ENCODE assay signal across 8 cellular contexts in genomic region chrX:135421932-135422809, GRCh38. TPM values are rescaled to one million over a fixed set of nuclear protein-coding genes. Genes with fewer than 3 reads are reported as not detected.
A peak's percentile ranks its signal among the peaks of the same experiment; 100 is the strongest.
DNase-seq lines count a peak whose midpoint lies in the region; ATAC-seq lines count a peak whose summit lies in the region.

Gene SMIM10L2A, plus strand, starts transcription at chrX:135421944. Its CDS starts 188 bp downstream, at chrX:135422132.

- CTCF ChIA-PET in activated CD8-positive, alpha-beta memory T cell treated with anti-CD3 and anti-CD28 coated beads, Interleukin-2, amount 10 ng/mL, durations not matched to agents 7 days and 5 days (lab: Charles Lee): interaction anchor here (1.5 kb wide), 1 partner anchor 20 kb away, joined by 3 read pairs; no protein-coding TSS in a partner anchor
- CTCF ChIA-PET in activated CD4-positive, alpha-beta T cell treated with anti-CD3 and anti-CD28 coated beads, Interleukin-2, amount 10 ng/mL, durations not matched to agents 7 days and 5 days (lab: Charles Lee): no interaction called here

- peaks cover 4% of the 10 kb centered on the region for H3K4me1 Mint-ChIP-seq in activated CD8-positive, alpha-beta memory T cell treated with anti-CD3 and anti-CD28 coated beads, Interleukin-2, amount 10 ng/mL, durations not matched to agents 7 days and 5 days
- peaks cover 7% of the 10 kb centered on the region for H3K4me1 Mint-ChIP-seq in activated CD4-positive, alpha-beta T cell treated with anti-CD3 and anti-CD28 coated beads, Interleukin-2, amount 10 ng/mL, durations not matched to agents 7 days and 5 days

- peak within 1 kb of the TSS; percentile 56 for H3K4me3 ChIP-seq in iPS-15b (ENCODE audit: low read depth, low read length)
- H3K4me3 ChIP-seq in stomach smooth muscle (ENCODE audit: low read length in 2 of 2): peak within 1 kb of the TSS; percentile 29 to 64

- no peak for DNase-seq in activated CD8-positive, alpha-beta memory T cell treated with anti-CD3 and anti-CD28 coated beads, Interleukin-2, amount 10 ng/mL, durations not matched to agents 7 days and 5 days
- DNase-seq in activated CD8-positive, alpha-beta memory T cell treated with anti-CD3 and anti-CD28 coated beads, Interleukin-2, amount 50 U/mL, for 48 hours: no peak
- DNase-seq in activated CD4-positive, alpha-beta T cell treated with anti-CD3 and anti-CD28 coated beads, Interleukin-2, amount 10 ng/mL, durations not matched to agents 7 days and 5 days: no peak
- DNase-seq in pons (ENCODE audit: low spot score): no peak
- DNase-seq in NCI-H2196 treated with DMSO at 0.1 percent for 48 hours (lab: John Stamatoyannopoulos, UW; ENCODE audit: unreplicated experiment): no peak

- H3K27me3 Mint-ChIP-seq in activated CD8-positive, alpha-beta memory T cell treated with anti-CD3 and anti-CD28 coated beads, Interleukin-2, amount 10 ng/mL, durations not matched to agents 7 days and 5 days: peaks cover 12% of the 10 kb centered on the region
- peaks cover 9% of the 10 kb centered on the region for H3K27me3 Mint-ChIP-seq in activated CD4-positive, alpha-beta T cell treated with anti-CD3 and anti-CD28 coated beads, Interleukin-2, amount 10 ng/mL, durations not matched to agents 7 days and 5 days

- no peaks in the 10 kb centered on the region for H3K4me1 ChIP-seq in iPS-15b (ENCODE audit: control insufficient read depth, insufficient read depth, low read length)
- peaks cover 3% of the 10 kb centered on the region for H3K4me1 ChIP-seq in stomach smooth muscle (ENCODE audit: control insufficient read depth, insufficient read depth, low read length)

- H3K27me3 ChIP-seq in iPS-15b (ENCODE audit: control insufficient read depth, insufficient read depth, low read length): no peaks in the 10 kb centered on the region
- peaks cover 0 to 6% of the 10 kb centered on the region in 2 donors for H3K27me3 ChIP-seq in stomach smooth muscle (ENCODE audit: control insufficient read depth in 1 of 2, insufficient read depth in 2 of 2, low read length in 2 of 2)

- ATAC-seq in activated CD8-positive, alpha-beta memory T cell treated with anti-CD3 and anti-CD28 coated beads, Interleukin-2, amount 10 ng/mL, durations not matched to agents 7 days and 5 days: peak; percentile 75
- peak; percentile 37 for ATAC-seq in HG03039 (IDR thresholded peaks at IDR 0.05; ENCODE audit: unreplicated experiment)

- no peak within 1 kb of the TSS for H3K27ac ChIP-seq in stomach smooth muscle (ENCODE audit: low read length)

- peaks cover 2% of the 10 kb centered on the region for H3K36me3 ChIP-seq in iPS-15b (ENCODE audit: control insufficient read depth, insufficient read depth, low read length)
- H3K36me3 ChIP-seq in stomach smooth muscle (ENCODE audit: control insufficient read depth in 2 of 2, insufficient read depth in 2 of 2, low read length in 2 of 2): no peaks in the 10 kb centered on the region

- H3K9me3 ChIP-seq in iPS-15b (ENCODE audit: control insufficient read depth, insufficient read depth, low read length) (no peaks in the 10 kb centered on the region), stomach smooth muscle (ENCODE audit: control insufficient read depth in 2 of 2, low read length in 2 of 2) (no peaks in the 10 kb centered on the region)

- H3K9ac ChIP-seq in iPS-15b (ENCODE audit: low read depth, low read length) (peak within 1 kb of the TSS; percentile 24), stomach smooth muscle (ENCODE audit: low read length in 2 of 2) (no peak within 1 kb of the TSS)

- H3K36me3 Mint-ChIP-seq in activated CD8-positive, alpha-beta memory T cell treated with anti-CD3 and anti-CD28 coated beads, Interleukin-2, amount 10 ng/mL, durations not matched to agents 7 days and 5 days: no peaks in the 10 kb centered on the region
- H3K36me3 Mint-ChIP-seq in activated CD4-positive, alpha-beta T cell treated with anti-CD3 and anti-CD28 coated beads, Interleukin-2, amount 10 ng/mL, durations not matched to agents 7 days and 5 days (ENCODE audit: low read depth): no peaks in the 10 kb centered on the region

- H3K9me3 Mint-ChIP-seq in activated CD8-positive, alpha-beta memory T cell treated with anti-CD3 and anti-CD28 coated beads, Interleukin-2, amount 10 ng/mL, durations not matched to agents 7 days and 5 days (ENCODE audit: low read depth): no peaks in the 10 kb centered on the region
- H3K9me3 Mint-ChIP-seq in activated CD4-positive, alpha-beta T cell treated with anti-CD3 and anti-CD28 coated beads, Interleukin-2, amount 10 ng/mL, durations not matched to agents 7 days and 5 days: no peaks in the 10 kb centered on the region

- H3K4me3 Mint-ChIP-seq in activated CD8-positive, alpha-beta memory T cell treated with anti-CD3 and anti-CD28 coated beads, Interleukin-2, amount 10 ng/mL, durations not matched to agents 7 days and 5 days: peak within 1 kb of the TSS; percentile 70
- H3K4me3 Mint-ChIP-seq in activated CD4-positive, alpha-beta T cell treated with anti-CD3 and anti-CD28 coated beads, Interleukin-2, amount 10 ng/mL, durations not matched to agents 7 days and 5 days: peak within 1 kb of the TSS; percentile 64

- POLR2A ChIA-PET in activated CD4-positive, alpha-beta T cell treated with anti-CD3 and anti-CD28 coated beads, Interleukin-2, amount 10 ng/mL, durations not matched to agents 7 days and 5 days (lab: Charles Lee): no interaction called here

- no peak within 1 kb of the TSS for H3K27ac Mint-ChIP-seq in activated CD8-positive, alpha-beta memory T cell treated with anti-CD3 and anti-CD28 coated beads, Interleukin-2, amount 10 ng/mL, durations not matched to agents 7 days and 5 days
- peak within 1 kb of the TSS; percentile 36 for H3K27ac Mint-ChIP-seq in activated CD4-positive, alpha-beta T cell treated with anti-CD3 and anti-CD28 coated beads, Interleukin-2, amount 10 ng/mL, durations not matched to agents 7 days and 5 days

RNA-seq across cellular contexts. Expression of gene SMIM10L2A, which starts in this region (rescaled TPM):
- total RNA-seq in activated CD8-positive, alpha-beta memory T cell treated with anti-CD3 and anti-CD28 coated beads, Interleukin-2, amount 10 ng/mL, durations not matched to agents 7 days and 5 days: under 1 TPM; 0.38 to 0.82 TPM
- under 1 TPM; 0.56 to 0.60 TPM for total RNA-seq in activated CD4-positive, alpha-beta T cell treated with anti-CD3 and anti-CD28 coated beads, Interleukin-2, amount 10 ng/mL, durations not matched to agents 7 days and 5 days

Comparison
In these comparisons a context has a peak if more than half of its experiments do, and no peak if none do; other contexts are left out.
1. Peak in ATAC-seq in activated CD8-positive, alpha-beta memory T cell treated with anti-CD3 and anti-CD28 coated beads, Interleukin-2, amount 10 ng/mL, durations not matched to agents 7 days and 5 days; RNA of the gene not detected or under 1 TPM.